In genomic region chr7:27197137-27198042, GRCh38 we compare ENCODE assay signal across 11 cellular contexts. TPM values are rescaled to one million over a fixed set of nuclear protein-coding genes. Genes with fewer than 3 reads are reported as not detected.
DNase-seq lines count a peak whose midpoint lies in the region; ATAC-seq, FAIRE-seq and TF ChIP-seq lines count a peak whose summit lies in the region.
"Had no signal": no experiment of that assay in that cellular context is flagged by ENCODE, and none has a peak within 500 bp of the region (broad histone marks: within the 10 kb centered on the region; RNA-seq: fewer than 3 reads in every experiment).

No MANE protein-coding gene starts in this region.

- no peak for FAIRE-seq in H1 (lab: Jason Lieb, UNC)

- H3K14ac ChIP-seq in H1 (ENCODE audit: insufficient read length) (no peak overlapping the region), H9 (ENCODE audit: insufficient read depth, low read length) (no peak overlapping the region)

- H2BK20ac ChIP-seq in H1 (ENCODE audit: low read length) = no peak overlapping the region
- H2BK20ac ChIP-seq in H9 (ENCODE audit: low read depth, low read length, poor library complexity, severe bottlenecking) = no peak overlapping the region

- no peaks in the 10 kb centered on the region; a peak in 2 of 7 replicates for H3K36me3 Mint-ChIP-seq in H9 (ENCODE audit: insufficient read depth in 1 of 3, low read depth in 3 of 3)
- H3K36me3 Mint-ChIP-seq in CD4-positive, alpha-beta T cell (ENCODE audit: low read depth) = no peaks in the 10 kb centered on the region

- no peak overlapping the region for H3K56ac ChIP-seq in H1 (replicated peaks; ENCODE audit: insufficient read length, low read depth, low read length)
- H3K56ac ChIP-seq in H9 (ENCODE audit: insufficient read length, low read depth, low read length) = no peak overlapping the region

- TF ChIP-seq RAD21 in H1 (IDR thresholded peaks at IDR 0.05 in 1 of 2, conservative IDR thresholded peaks at IDR 0.05 in 1 of 2; ENCODE audit: low read depth in 2 of 2, low read length in 2 of 2) = no peak

- H4K5ac ChIP-seq in H1 (ENCODE audit: insufficient read length, low read depth, low read length) = no peak overlapping the region
- H4K5ac ChIP-seq in H9 (ENCODE audit: insufficient read length, low read depth, low read length) = no peak overlapping the region

- no peak overlapping the region for H3K4me2 ChIP-seq in H1 (ENCODE audit: insufficient read depth in 1 of 2, low read depth in 2 of 2, low read length in 2 of 2)
- H3K4me2 ChIP-seq in smooth muscle cell = peak overlapping the region; percentile 89
- no peak overlapping the region for H3K4me2 ChIP-seq in H9 (ENCODE audit: insufficient read depth, insufficient read length, low read length)

- intact Hi-C loops in CD4-positive, alpha-beta T cell (cut with DNase I, micrococcal nuclease) = loop anchor here (1.0 to 10.0 kb wide), 11 partner anchors 45 to 987 kb away; partner anchors contain the start of genes HIBADH (in 2 of the 2), HOXA3 (in 1 of the 2), JAZF1 (in 1 of the 2) and TAX1BP1 (in 1 of the 2)

- no peak overlapping the region for H2BK120ac ChIP-seq in H1 (replicated peaks; ENCODE audit: low read depth, low read length)
- no peak overlapping the region for H2BK120ac ChIP-seq in H9 (ENCODE audit: low read depth, low read length, poor library complexity, severe bottlenecking)

- 40% methylated on average over 18 of the region's 18 CpGs; no CpG with 5 or more reads in 1 of the 2 experiments for WGBS in H1 (ENCODE audit: extremely low coverage in 1 of 2, insufficient coverage in 1 of 2, insufficient read length in 1 of 2, insufficient replicate concordance in 2 of 2, low coverage in 1 of 2, low lambda C conversion rate in 2 of 2, missing lambda C conversion rate in 1 of 2), 2 experiments
- WGBS in smooth muscle cell (ENCODE audit: low lambda C conversion rate) = 14% methylated on average over 18 of the region's 18 CpGs
- no CpG with 5 or more reads among the region's 18 CpGs for WGBS in H9 (ENCODE audit: extremely low coverage, insufficient read length, low lambda C conversion rate)

- H2AFZ ChIP-seq in H1 (ENCODE audit: low read length) (no peak overlapping the region), smooth muscle cell (ENCODE audit: low read depth) (peak overlapping the region; percentile 44), H9 (ENCODE audit: low read length) (no peak overlapping the region)

- H2BK12ac ChIP-seq in H1 (ENCODE audit: low read depth, low read length) (no peak overlapping the region), H9 (ENCODE audit: insufficient read length, low read depth, low read length) (no peak overlapping the region)

- no peak overlapping the region for H3K4me3 ChIP-seq in H1 (ENCODE audit: extremely low read depth in 1 of 4, insufficient read depth in 2 of 4, low read depth in 3 of 4, low read length in 4 of 4)
- H3K4me3 ChIP-seq in smooth muscle cell = peak overlapping the region; percentile 67
- H3K4me3 ChIP-seq: thoracic aorta had no signal

- H4K8ac ChIP-seq in H1 (ENCODE audit: extremely low read depth, insufficient read depth, low read length) = no peak overlapping the region
- H4K8ac ChIP-seq in H9 (replicated peaks; ENCODE audit: insufficient read length, low read depth, low read length) = no peak overlapping the region

- no peak for ATAC-seq in CD4-positive, alpha-beta T cell (ENCODE audit: poor library complexity)

- H3K18ac ChIP-seq in H1 (ENCODE audit: extremely low read depth, low read length) (no peak overlapping the region), H9 (ENCODE audit: insufficient read length, low read depth, low read length) (no peak overlapping the region)

- no peak overlapping the region for H4K91ac ChIP-seq in H1 (replicated peaks; ENCODE audit: insufficient read length, low read length)
- H4K91ac ChIP-seq in H9 (ENCODE audit: insufficient read length, low read depth, low read length) = no peak overlapping the region

- H2AK5ac ChIP-seq in H1 (ENCODE audit: low read depth, low read length) = no peak overlapping the region
- H2AK5ac ChIP-seq in H9 (ENCODE audit: insufficient read length, low read length) = no peak overlapping the region

- H3K4me3 Mint-ChIP-seq in H9 = no peak overlapping the region
- H3K4me3 Mint-ChIP-seq in CD4-positive, alpha-beta T cell = no peak overlapping the region

- H3K4me1 Mint-ChIP-seq in H9 = peaks cover 2 to 15% of the 10 kb centered on the region in 2 experiments
- H3K4me1 Mint-ChIP-seq in CD4-positive, alpha-beta T cell (ENCODE audit: low read depth) = peaks cover 44% of the 10 kb centered on the region

- H3K27ac ChIP-seq in H1 (ENCODE audit: low read depth, low read length) (no peak overlapping the region), smooth muscle cell (ENCODE audit: low read depth) (no peak overlapping the region), H9 (ENCODE audit: insufficient read length, low read depth, low read length) (no peak overlapping the region)
- H3K27ac ChIP-seq in CD4-positive, alpha-beta T cell (ENCODE audit: low read depth, low read length) = no peak overlapping the region
- H3K27ac ChIP-seq: thoracic aorta had no signal

- H3K27me3 Mint-ChIP-seq in H9 (ENCODE audit: low read depth) = peaks cover 95% of the 10 kb centered on the region
- H3K27me3 Mint-ChIP-seq in CD4-positive, alpha-beta T cell = peaks cover 88% of the 10 kb centered on the region

- H3K36me3 ChIP-seq in H1 (ENCODE audit: control insufficient read depth in 2 of 4, insufficient read depth in 4 of 4, low read length in 3 of 4) (peaks cover 0 to 14% (median 0%) of the 10 kb centered on the region in 4 experiments; a peak in 1 of 8 replicates), smooth muscle cell (ENCODE audit: low read depth) (no peaks in the 10 kb centered on the region)
- H3K36me3 ChIP-seq: thoracic aorta had no signal

- no peak for TF ChIP-seq POLR2A in H1 (IDR thresholded peaks at IDR 0.05; ENCODE audit: control extremely low read depth in 1 of 2, low read depth in 2 of 2, low read length in 2 of 2)

- TF ChIP-seq CTCF in H1 (IDR thresholded peaks at IDR 0.05; ENCODE audit: control extremely low read depth in 1 of 3, insufficient read depth in 1 of 3, low read depth in 1 of 3, low read length in 3 of 3) (no peak), smooth muscle cell (IDR thresholded peaks at IDR 0.05; ENCODE audit: borderline replicate concordance, insufficient read depth, poor library complexity, severe bottlenecking) (no peak), H9 (conservative IDR thresholded peaks at IDR 0.05) (no peak)
- TF ChIP-seq CTCF in CD4-positive, alpha-beta T cell (IDR thresholded peaks at IDR 0.05) = no peak

- H2BK5ac ChIP-seq in H1 (ENCODE audit: low read depth, low read length) (no peak overlapping the region), H9 (ENCODE audit: insufficient read length, low read length) (no peak overlapping the region)

- H3K4ac ChIP-seq in H1 (replicated peaks; ENCODE audit: insufficient read length, low read depth, low read length) = no peak overlapping the region
- no peak overlapping the region for H3K4ac ChIP-seq in H9 (ENCODE audit: low read depth, low read length)

- no peak overlapping the region for H3T11ph ChIP-seq in H9 (ENCODE audit: low read length)

- H3K9me3 ChIP-seq in H1 (ENCODE audit: insufficient read depth in 2 of 2, low read depth in 1 of 2, low read length in 1 of 2) = peaks cover 0 to 3% of the 10 kb centered on the region in 2 experiments; a peak in 1 of 4 replicates
- no peaks in the 10 kb centered on the region for H3K9me3 ChIP-seq in smooth muscle cell (replicated peaks; ENCODE audit: low read depth)
- H3K9me3 ChIP-seq in H9 (ENCODE audit: control insufficient read depth, low read depth, low read length) = no peaks in the 10 kb centered on the region
- no peaks in the 10 kb centered on the region for H3K9me3 ChIP-seq in CD4-positive, alpha-beta T cell (ENCODE audit: control insufficient read depth, low read length)
- H3K9me3 ChIP-seq: thoracic aorta had no signal

- H2BK15ac ChIP-seq in H1 (ENCODE audit: low read length) (no peak overlapping the region), H9 (ENCODE audit: low read depth, low read length) (no peak overlapping the region)

- peak; percentile 59 for DNase-seq in DMS79 treated with DMSO at 0.1 percent for 48 hours (lab: John Stamatoyannopoulos, UW)
- DNase-seq in DMS79 (lab: John Stamatoyannopoulos, UW) = no peak
- DNase-seq in H1 (ENCODE audit: low read depth in 1 of 2, low spot score in 2 of 2) = no peak
- DNase-seq in smooth muscle cell (lab: John Stamatoyannopoulos, UW; ENCODE audit: unreplicated experiment) = no peak
- no peak for DNase-seq in H9
- no peak for DNase-seq in CD4-positive, alpha-beta T cell
- DNase-seq: 8988T, erythroblast, NCI-H1092, NCI-H2171 treated with DMSO at 0.1 percent for 48 hours had no signal

- H3K9ac ChIP-seq in H1 (replicated peaks in 1 of 4; ENCODE audit: extremely low read depth in 1 of 4, low read depth in 3 of 4, low read length in 3 of 4) (no peak overlapping the region), smooth muscle cell (ENCODE audit: low read depth) (peak overlapping the region; percentile 52), H9 (ENCODE audit: extremely low read depth, insufficient read length, low read length) (no peak overlapping the region)

- H3K79me1 ChIP-seq in H1 (ENCODE audit: low read depth, low read length) (no peaks in the 10 kb centered on the region; the same call in 1 of the 2 replicates), H9 (ENCODE audit: insufficient read depth, low read depth, low read length, poor library complexity, severe bottlenecking) (no peaks in the 10 kb centered on the region)

- H3K79me2 ChIP-seq in H1 (ENCODE audit: control insufficient read depth in 1 of 2, insufficient read depth in 2 of 2, low read length in 2 of 2) = no peaks in the 10 kb centered on the region
- peaks cover 87% of the 10 kb centered on the region for H3K79me2 ChIP-seq in smooth muscle cell (ENCODE audit: low read depth)
- no peaks in the 10 kb centered on the region for H3K79me2 ChIP-seq in H9 (ENCODE audit: insufficient read depth, low read length)

- no peaks in the 10 kb centered on the region; the same call in 1 of the 2 replicates for H3K23me2 ChIP-seq in H1 (ENCODE audit: low read depth, low read length)
- H3K23me2 ChIP-seq in H9 (ENCODE audit: insufficient read length, low read depth, low read length, poor library complexity, severe bottlenecking) = no peaks in the 10 kb centered on the region

- peaks cover 30 to 38% of the 10 kb centered on the region in 2 experiments for H4K20me1 ChIP-seq in H1 (replicated peaks in 1 of 2; ENCODE audit: control insufficient read depth in 1 of 2, insufficient read depth in 2 of 2, low read length in 2 of 2)
- H4K20me1 ChIP-seq in smooth muscle cell (ENCODE audit: low read depth) = peaks cover 45% of the 10 kb centered on the region
- no peaks in the 10 kb centered on the region for H4K20me1 ChIP-seq in H9 (ENCODE audit: control insufficient read depth, insufficient read depth, insufficient read length)

- no peak overlapping the region for H3K23ac ChIP-seq in H1 (ENCODE audit: insufficient read length)
- H3K23ac ChIP-seq in H9 (ENCODE audit: insufficient read length, low read depth, low read length) = no peak overlapping the region

- H3K27me3 ChIP-seq in H1 (replicated peaks in 1 of 4; ENCODE audit: control insufficient read depth in 3 of 4, extremely low read depth in 1 of 4, insufficient read depth in 3 of 4, low read length in 3 of 4) = peaks cover 83 to 100% (median 95%) of the 10 kb centered on the region in 4 experiments
- H3K27me3 ChIP-seq in smooth muscle cell (ENCODE audit: low read depth) = no peaks in the 10 kb centered on the region
- H3K27me3 ChIP-seq in H9 (ENCODE audit: insufficient read depth, low read length) = peaks cover 85% of the 10 kb centered on the region
- H3K27me3 ChIP-seq in CD4-positive, alpha-beta T cell (ENCODE audit: control insufficient read depth, insufficient read depth, low read length) = peaks cover 88% of the 10 kb centered on the region

- POLR2A ChIA-PET in H1 (lab: Charles Lee; ENCODE audit: partially characterized antibody) = no interaction called here
- POLR2A ChIA-PET in CD4-positive, alpha-beta T cell (lab: Charles Lee) = interaction anchor here (1.4 kb wide), 1 partner anchor 465 kb away, joined by 4 read pairs; the partner anchor contains the start of gene HIBADH

- H3K4me1 ChIP-seq in H1 (replicated peaks in 1 of 4; ENCODE audit: control insufficient read depth in 3 of 4, insufficient read depth in 4 of 4, low read length in 3 of 4) (peaks cover 0 to 7% (median 3%) of the 10 kb centered on the region in 4 experiments; a peak in 5 of 7 replicates), smooth muscle cell (ENCODE audit: low read depth) (no peaks in the 10 kb centered on the region), H9 (ENCODE audit: insufficient read depth, low read length) (no peaks in the 10 kb centered on the region)

- TF ChIP-seq EP300 in H1 (IDR thresholded peaks at IDR 0.05; ENCODE audit: borderline replicate concordance in 1 of 2, low read depth in 2 of 2, low read length in 2 of 2) = no peak

- H3K9me3 Mint-ChIP-seq in H9 = peaks cover 4 to 14% of the 10 kb centered on the region in 2 experiments; a peak in 2 of 5 replicates
- H3K9me3 Mint-ChIP-seq in CD4-positive, alpha-beta T cell = no peaks in the 10 kb centered on the region

- no peak overlapping the region for H3K27ac Mint-ChIP-seq in H9
- H3K27ac Mint-ChIP-seq in CD4-positive, alpha-beta T cell = no peak overlapping the region

- CTCF ChIA-PET in H1 (lab: Charles Lee; ENCODE audit: partially characterized antibody) = interaction anchor here (1.3 to 3.9 kb wide), 2 partner anchors 11 to 883 kb away, joined by 5 to 23 read pairs; no protein-coding TSS in a partner anchor
- CTCF ChIA-PET in CD4-positive, alpha-beta T cell (lab: Charles Lee) = no interaction called here

- H3F3A ChIP-seq in smooth muscle cell (ENCODE audit: low read depth) = peaks cover 13% of the 10 kb centered on the region

RNA-seq across cellular contexts. Expression of gene HOXA13, which starts 2.5 kb away (rescaled TPM):
- total RNA-seq in H1 (2021; fragmentation: NEBNext Ultra II Directional; extraction: Animal tissue kit (Norgen Biotek cat#: 25700)) = not detected in 2 replicates
- polyA plus RNA-seq in H1 (2011; rRNA removed) (not detected in 2 replicates), smooth muscle cell (6.2 and 10.0 TPM in 2 replicates)
- not detected for polyA plus RNA-seq in H1 (2011; cell fraction: cytosol; rRNA removed)
- polyA plus RNA-seq in H1 (2011; cell fraction: nucleus; rRNA removed) = not detected
- polyA plus RNA-seq in H1 (2012, experiment 1 of 2) = 0.07 TPM in 1 of 4 replicates, not detected in the others
- polyA plus RNA-seq in H1 (2012, experiment 2 of 2) = not detected
- polyA plus RNA-seq in H1 (2013, experiment 1 of 2) = not detected
- polyA plus RNA-seq in H1 (2013, experiment 2 of 2) = not detected
- polyA minus RNA-seq in H1 (2011; rRNA and poly(A)+ RNA removed) = not detected in 2 replicates
- not detected for polyA minus RNA-seq in H1 (2011; cell fraction: cytosol; rRNA and poly(A)+ RNA removed)
- polyA minus RNA-seq in H1 (2011; cell fraction: nucleus; rRNA and poly(A)+ RNA removed) = not detected
- total RNA-seq in smooth muscle cell (14.2 and 21.6 TPM in 2 replicates), H9 (2021) (not detected in 2 replicates)
- not detected for total RNA-seq in CD4-positive, alpha-beta T cell

RNA-seq across cellular contexts. Expression of gene HOXA11, which starts 12.4 kb away (rescaled TPM):
- not detected in 2 replicates for total RNA-seq in H1 (2021; fragmentation: NEBNext Ultra II Directional; extraction: Animal tissue kit (Norgen Biotek cat#: 25700))
- polyA plus RNA-seq in H1 (2011; rRNA removed) (not detected in 2 replicates), smooth muscle cell (25.2 and 27.7 TPM in 2 replicates)
- polyA plus RNA-seq in H1 (2011; cell fraction: cytosol; rRNA removed) = not detected
- polyA plus RNA-seq in H1 (2011; cell fraction: nucleus; rRNA removed) = not detected
- not detected in 4 replicates for polyA plus RNA-seq in H1 (2012, experiment 1 of 2)
- not detected for polyA plus RNA-seq in H1 (2012, experiment 2 of 2)
- polyA plus RNA-seq in H1 (2013, experiment 1 of 2) = not detected
- polyA plus RNA-seq in H1 (2013, experiment 2 of 2) = not detected
- not detected in 2 replicates for polyA minus RNA-seq in H1 (2011; rRNA and poly(A)+ RNA removed)
- polyA minus RNA-seq in H1 (2011; cell fraction: cytosol; rRNA and poly(A)+ RNA removed) = not detected
- polyA minus RNA-seq in H1 (2011; cell fraction: nucleus; rRNA and poly(A)+ RNA removed) = not detected
- total RNA-seq in smooth muscle cell (18.2 and 20.3 TPM in 2 replicates), H9 (2021) (not detected in 2 replicates)
- not detected for total RNA-seq in CD4-positive, alpha-beta T cell

RNA-seq across cellular contexts. Expression of gene HOXA10, which starts 23.3 kb away (rescaled TPM):
- total RNA-seq in H1 (2021; fragmentation: NEBNext Ultra II Directional; extraction: Animal tissue kit (Norgen Biotek cat#: 25700)) = not detected in 2 replicates
- polyA plus RNA-seq in H1 (2011; rRNA removed) (not detected in 2 replicates), smooth muscle cell (37.6 and 39.4 TPM in 2 replicates)
- not detected for polyA plus RNA-seq in H1 (2011; cell fraction: cytosol; rRNA removed)
- not detected for polyA plus RNA-seq in H1 (2011; cell fraction: nucleus; rRNA removed)
- polyA plus RNA-seq in H1 (2012, experiment 1 of 2) = not detected in 4 replicates
- polyA plus RNA-seq in H1 (2012, experiment 2 of 2) = not detected
- polyA plus RNA-seq in H1 (2013, experiment 1 of 2) = not detected
- polyA plus RNA-seq in H1 (2013, experiment 2 of 2) = not detected
- not detected in 2 replicates for polyA minus RNA-seq in H1 (2011; rRNA and poly(A)+ RNA removed)
- polyA minus RNA-seq in H1 (2011; cell fraction: cytosol; rRNA and poly(A)+ RNA removed) = not detected
- polyA minus RNA-seq in H1 (2011; cell fraction: nucleus; rRNA and poly(A)+ RNA removed) = not detected
- total RNA-seq in smooth muscle cell (35.7 and 53.6 TPM in 2 replicates), H9 (2021) (not detected in 2 replicates)
- total RNA-seq in CD4-positive, alpha-beta T cell = not detected

RNA-seq across cellular contexts. Expression of gene HOXA9, which starts 32.1 kb away (rescaled TPM):
- not detected in 2 replicates for total RNA-seq in H1 (2021; fragmentation: NEBNext Ultra II Directional; extraction: Animal tissue kit (Norgen Biotek cat#: 25700))
- polyA plus RNA-seq in H1 (2011; rRNA removed) = not detected in 2 replicates
- polyA plus RNA-seq in H1 (2011; cell fraction: cytosol; rRNA removed) = not detected
- not detected for polyA plus RNA-seq in H1 (2011; cell fraction: nucleus; rRNA removed)
- not detected in 4 replicates for polyA plus RNA-seq in H1 (2012, experiment 1 of 2)
- not detected for polyA plus RNA-seq in H1 (2012, experiment 2 of 2)
- not detected for polyA plus RNA-seq in H1 (2013, experiment 1 of 2)
- polyA plus RNA-seq in H1 (2013, experiment 2 of 2) = not detected
- polyA minus RNA-seq in H1 (2011; rRNA and poly(A)+ RNA removed) = not detected in 2 replicates
- polyA minus RNA-seq in H1 (2011; cell fraction: cytosol; rRNA and poly(A)+ RNA removed) = not detected
- polyA minus RNA-seq in H1 (2011; cell fraction: nucleus; rRNA and poly(A)+ RNA removed) = not detected
- 22.9 and 35.8 TPM in 2 replicates for total RNA-seq in smooth muscle cell
- 12.6 and 19.2 TPM in 2 replicates for polyA plus RNA-seq in smooth muscle cell
- total RNA-seq in H9 (2021) = not detected in 2 replicates
- not detected for total RNA-seq in CD4-positive, alpha-beta T cell
- total RNA-seq: thoracic aorta had no signal

RNA-seq across cellular contexts. Expression of gene HOXA7, which starts 40.9 kb away (rescaled TPM):
- total RNA-seq in H1 (2021; fragmentation: NEBNext Ultra II Directional; extraction: Animal tissue kit (Norgen Biotek cat#: 25700)) = not detected in 2 replicates
- polyA plus RNA-seq in H1 (2011; rRNA removed) (0.03 TPM in 1 of 2 replicates, not detected in the other), smooth muscle cell (1.2 and 1.6 TPM in 2 replicates)
- polyA plus RNA-seq in H1 (2011; cell fraction: cytosol; rRNA removed) = not detected
- polyA plus RNA-seq in H1 (2011; cell fraction: nucleus; rRNA removed) = not detected
- not detected in 4 replicates for polyA plus RNA-seq in H1 (2012, experiment 1 of 2)
- not detected for polyA plus RNA-seq in H1 (2012, experiment 2 of 2)
- 0.02 TPM for polyA plus RNA-seq in H1 (2013, experiment 1 of 2)
- polyA plus RNA-seq in H1 (2013, experiment 2 of 2) = 0.02 TPM
- not detected in 2 replicates for polyA minus RNA-seq in H1 (2011; rRNA and poly(A)+ RNA removed)
- polyA minus RNA-seq in H1 (2011; cell fraction: cytosol; rRNA and poly(A)+ RNA removed) = not detected
- not detected for polyA minus RNA-seq in H1 (2011; cell fraction: nucleus; rRNA and poly(A)+ RNA removed)
- total RNA-seq in smooth muscle cell (0.72 TPM in 1 of 2 replicates, not detected in the other), H9 (2021) (not detected in 2 replicates)
- not detected for total RNA-seq in CD4-positive, alpha-beta T cell

Comparison
In these comparisons a context has a peak if more than half of its experiments do, and no peak if none do; other contexts are left out.
1. RNA of gene HOXA13, which starts 2.5 kb away (total RNA-seq): 14.2 to 21.6 TPM in smooth muscle cell; not detected in H1, not detected in H9 and not detected in CD4-positive, alpha-beta T cell; every median in the first group is over 10 times any median in the second.
2. RNA of gene HOXA11, which starts 12.4 kb away (total RNA-seq): 18.2 to 20.3 TPM in smooth muscle cell; not detected in H1, not detected in H9 and not detected in CD4-positive, alpha-beta T cell; every median in the first group is over 10 times any median in the second.
3. RNA of gene HOXA10, which starts 23.3 kb away (total RNA-seq): 35.7 to 53.6 TPM in smooth muscle cell; not detected in H1, not detected in H9 and not detected in CD4-positive, alpha-beta T cell; every median in the first group is over 10 times any median in the second.